8 cellular contexts compared by ENCODE assay signal in genomic region chr1:150696590-150696989, GRCh38. TPM values are rescaled to one million over a fixed set of nuclear protein-coding genes. Genes with fewer than 3 reads are reported as not detected.
A peak's percentile ranks its signal among the peaks of the same experiment; 100 is the strongest.
DNase-seq lines count a peak whose midpoint lies in the region; ATAC-seq lines count a peak whose summit lies in the region.

No MANE protein-coding gene starts in this region.

- no peak for ATAC-seq in natural killer cell treated with Interleukin-12 subunit alpha and Interleukin-12 subunit beta and Interleukin-15 and Interleukin-18, amount 100 ng/mL, for 72 hours
- ATAC-seq in HG03565 (IDR thresholded peaks at IDR 0.05; ENCODE audit: unreplicated experiment): no peak

- no peaks in the 10 kb centered on the region for H3K9me3 Mint-ChIP-seq in natural killer cell treated with Interleukin-12 subunit alpha and Interleukin-12 subunit beta and Interleukin-15 and Interleukin-18, amount 100 ng/mL, for 72 hours

- H3K36me3 ChIP-seq in ES-I3 (ENCODE audit: insufficient read depth, low read length) (no peaks in the 10 kb centered on the region; the same call in 1 of the 2 replicates), ectodermal cell (ENCODE audit: control insufficient read depth, insufficient read depth, low read length) (peaks cover 6% of the 10 kb centered on the region)

- DNase-seq in NCI-H69 (lab: John Stamatoyannopoulos, UW): peak; percentile 33
- no peak for DNase-seq in natural killer cell treated with Interleukin-12 subunit alpha and Interleukin-12 subunit beta and Interleukin-15 and Interleukin-18, amount 100 ng/mL, for 72 hours (ENCODE audit: low spot score)
- DNase-seq in amniotic stem cell (lab: John Stamatoyannopoulos, UW): no peak
- no peak for DNase-seq in GOT3 (lab: John Stamatoyannopoulos, UW)
- no peak for DNase-seq in COLO829 (ENCODE audit: low spot score)

- no peaks in the 10 kb centered on the region for H3K27me3 ChIP-seq in ectodermal cell (ENCODE audit: control insufficient read depth, insufficient read depth, low read length, poor library complexity, severe bottlenecking)

- 0% methylated on average over 2 of the region's 6 CpGs for WGBS in ectodermal cell, 2 experiments

- H3K27me3 Mint-ChIP-seq in natural killer cell treated with Interleukin-12 subunit alpha and Interleukin-12 subunit beta and Interleukin-15 and Interleukin-18, amount 100 ng/mL, for 72 hours: peaks cover 0 to 4% of the 10 kb centered on the region in 2 donors

- H3K4me3 ChIP-seq in ectodermal cell (ENCODE audit: insufficient read depth, low read depth, low read length): peak overlapping the region; percentile 87

- H3K9ac ChIP-seq in ES-I3 (ENCODE audit: low read depth, low read length): peak overlapping the region; percentile 92

- H3K36me3 Mint-ChIP-seq in natural killer cell treated with Interleukin-12 subunit alpha and Interleukin-12 subunit beta and Interleukin-15 and Interleukin-18, amount 100 ng/mL, for 72 hours: no peaks in the 10 kb centered on the region

- H3K4me1 ChIP-seq in ES-I3 (ENCODE audit: insufficient read depth, low read length) (no peaks in the 10 kb centered on the region), ectodermal cell (ENCODE audit: control insufficient read depth, insufficient read depth, low read length) (no peaks in the 10 kb centered on the region)

- H3K27ac ChIP-seq in ectodermal cell (ENCODE audit: insufficient read depth, low read depth, low read length, poor library complexity, severe bottlenecking): no peak overlapping the region

- H3K9me3 ChIP-seq in ES-I3 (ENCODE audit: control insufficient read depth, insufficient read depth, low read length) (no peaks in the 10 kb centered on the region), ectodermal cell (ENCODE audit: control insufficient read depth, low read length) (no peaks in the 10 kb centered on the region)

- peak overlapping the region; percentile 95 for H3K4me3 Mint-ChIP-seq in natural killer cell treated with Interleukin-12 subunit alpha and Interleukin-12 subunit beta and Interleukin-15 and Interleukin-18, amount 100 ng/mL, for 72 hours

- H3K4me1 Mint-ChIP-seq in natural killer cell treated with Interleukin-12 subunit alpha and Interleukin-12 subunit beta and Interleukin-15 and Interleukin-18, amount 100 ng/mL, for 72 hours (ENCODE audit: low read depth in 2 of 2): peaks cover 7 to 20% of the 10 kb centered on the region in 2 donors

- peak overlapping the region; percentile 70 to 84 for H3K27ac Mint-ChIP-seq in natural killer cell treated with Interleukin-12 subunit alpha and Interleukin-12 subunit beta and Interleukin-15 and Interleukin-18, amount 100 ng/mL, for 72 hours

RNA-seq across cellular contexts. Expression of gene GOLPH3L, which starts 0.4 kb away (rescaled TPM):
- polyA plus RNA-seq in ectodermal cell (2013, experiment 1 of 4): 37.3 TPM
- polyA plus RNA-seq in ectodermal cell (2013, experiment 2 of 4): 38.7 TPM
- 33.9 TPM for polyA plus RNA-seq in ectodermal cell (2013, experiment 3 of 4)
- 41.3 TPM for polyA plus RNA-seq in ectodermal cell (2013, experiment 4 of 4)
- 10 to 100 TPM; 14.1 to 18.7 TPM for total RNA-seq in natural killer cell treated with Interleukin-12 subunit alpha and Interleukin-12 subunit beta and Interleukin-15 and Interleukin-18, amount 100 ng/mL, for 72 hours

RNA-seq across cellular contexts. Expression of gene HORMAD1, which starts 24.1 kb away (rescaled TPM):
- not detected for polyA plus RNA-seq in ectodermal cell (2013, experiment 1 of 4)
- polyA plus RNA-seq in ectodermal cell (2013, experiment 2 of 4): not detected
- not detected for polyA plus RNA-seq in ectodermal cell (2013, experiment 3 of 4)
- polyA plus RNA-seq in ectodermal cell (2013, experiment 4 of 4): not detected
- total RNA-seq in natural killer cell treated with Interleukin-12 subunit alpha and Interleukin-12 subunit beta and Interleukin-15 and Interleukin-18, amount 100 ng/mL, for 72 hours: under 1 TPM; 0.43 to 0.64 TPM
